In the genomic region with DNA sequence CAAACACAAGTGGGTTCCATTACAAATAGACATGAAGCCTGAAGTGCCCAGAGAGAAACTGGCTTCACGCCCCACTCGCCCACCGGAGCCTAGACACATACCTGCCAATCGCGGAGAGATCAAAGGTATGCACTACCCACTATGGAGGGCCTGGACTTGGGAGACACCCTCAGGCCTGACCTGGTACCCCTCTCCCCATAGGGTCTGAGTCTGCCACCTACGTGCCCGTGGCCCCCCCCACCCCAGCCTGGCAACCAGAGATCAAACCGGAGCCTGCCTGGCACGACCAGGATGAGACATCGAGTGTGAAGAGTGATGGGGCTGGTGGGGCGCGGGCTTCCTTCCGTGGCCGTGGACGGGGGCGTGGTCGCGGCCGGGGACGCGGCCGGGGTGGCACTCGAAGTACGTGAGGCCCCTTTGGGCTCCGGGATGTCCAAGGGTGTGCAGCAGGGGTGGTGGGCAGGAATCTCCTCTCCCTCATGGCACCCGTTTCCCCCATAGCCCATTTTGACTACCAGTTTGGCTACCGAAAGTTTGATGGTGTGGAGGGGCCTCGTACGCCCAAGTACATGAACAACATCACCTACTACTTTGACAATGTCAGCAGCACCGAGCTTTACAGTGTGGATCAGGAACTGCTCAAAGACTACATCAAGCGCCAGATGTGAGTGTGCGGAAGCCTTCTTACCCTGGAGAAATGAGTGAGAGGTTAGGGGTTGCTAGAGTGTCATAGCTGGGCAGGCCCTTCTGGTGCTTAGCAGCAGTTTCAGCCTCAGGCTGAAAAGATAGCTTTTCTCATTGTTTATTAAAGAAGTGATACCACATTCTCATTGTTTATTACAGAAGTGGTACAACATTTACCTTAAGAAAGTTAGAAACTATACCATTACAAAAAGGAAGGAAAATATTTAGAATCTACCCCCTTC, we compare ENCODE assay signal across 11 cellular contexts. TPM values are rescaled to one million over a fixed set of nuclear protein-coding genes. Genes with fewer than 3 reads are reported as not detected.
A peak's percentile ranks its signal among the peaks of the same experiment; 100 is the strongest.
DNase-seq lines count a peak whose midpoint lies in the region; ATAC-seq and TF ChIP-seq lines count a peak whose summit lies in the region.
"Had no signal": no experiment of that assay in that cellular context is flagged by ENCODE, and none has a peak within 500 bp of the region (broad histone marks: within the 10 kb centered on the region; RNA-seq: fewer than 3 reads in every experiment).

No MANE protein-coding gene starts in this region.

- H3K36me3 Mint-ChIP-seq in GM23338 (ENCODE audit: low read depth) (peaks cover 87% of the 10 kb centered on the region), progenitor cell of endocrine pancreas (ENCODE audit: insufficient read depth) (peaks cover 16% of the 10 kb centered on the region)
- peaks cover 34% of the 10 kb centered on the region for H3K36me3 Mint-ChIP-seq in activated naive CD8-positive, alpha-beta T cell treated with anti-CD3 and anti-CD28 coated beads for 36 hours

- H3K27me3 ChIP-seq in GM23338 (ENCODE audit: insufficient read depth) (no peaks in the 10 kb centered on the region), right atrium auricular region (no peaks in the 10 kb centered on the region)
- H3K27me3 ChIP-seq: tibial artery had no signal

- H3K9me3 ChIP-seq in right atrium auricular region = no peaks in the 10 kb centered on the region
- H3K9me3 ChIP-seq: tibial artery had no signal

- H3K4me1 Mint-ChIP-seq in GM23338 = no peaks in the 10 kb centered on the region
- H3K4me1 Mint-ChIP-seq in activated naive CD8-positive, alpha-beta T cell treated with anti-CD3 and anti-CD28 coated beads for 36 hours = peaks cover 3% of the 10 kb centered on the region
- H3K4me1 Mint-ChIP-seq in progenitor cell of endocrine pancreas (ENCODE audit: low read depth) = peaks cover 13% of the 10 kb centered on the region

- H3F3A ChIP-seq in GM23338 (replicated peaks; ENCODE audit: low read depth) = peaks cover 44% of the 10 kb centered on the region

- TF ChIP-seq CTCF in GM23338 (conservative IDR thresholded peaks at IDR 0.05; ENCODE audit: low read depth in 2 of 2) (no peak), right atrium auricular region (IDR thresholded peaks at IDR 0.05) (no peak), progenitor cell of endocrine pancreas (IDR thresholded peaks at IDR 0.05; ENCODE audit: unreplicated experiment) (no peak)

- H3K4me3 Mint-ChIP-seq in GM23338 (no peak overlapping the region), progenitor cell of endocrine pancreas (ENCODE audit: low read depth) (no peak overlapping the region)
- no peak overlapping the region for H3K4me3 Mint-ChIP-seq in activated naive CD8-positive, alpha-beta T cell treated with anti-CD3 and anti-CD28 coated beads for 36 hours

- ATAC-seq in GM23338 (no peak), HG02840 (IDR thresholded peaks at IDR 0.05; ENCODE audit: low FRiP score, unreplicated experiment) (no peak)

- H2AFZ ChIP-seq in GM23338 = no peak overlapping the region

- H3K27ac ChIP-seq in GM23338 (ENCODE audit: low read depth) (peak overlapping the region; percentile 83), right atrium auricular region (peak overlapping the region; percentile 29 to 73)

- H3K79me2 ChIP-seq in GM23338 (replicated peaks; ENCODE audit: insufficient read depth) = peaks cover 80% of the 10 kb centered on the region

- H3K36me3 ChIP-seq in GM23338 (ENCODE audit: insufficient read depth) (peaks cover 82% of the 10 kb centered on the region), right atrium auricular region (peaks cover 39% of the 10 kb centered on the region)

- no peaks in the 10 kb centered on the region for H3K9me2 ChIP-seq in GM23338 (ENCODE audit: insufficient read depth)

- H3K9me3 Mint-ChIP-seq in GM23338 = no peaks in the 10 kb centered on the region
- no peaks in the 10 kb centered on the region for H3K9me3 Mint-ChIP-seq in activated naive CD8-positive, alpha-beta T cell treated with anti-CD3 and anti-CD28 coated beads for 36 hours
- H3K9me3 Mint-ChIP-seq in progenitor cell of endocrine pancreas (ENCODE audit: low read depth) = no peaks in the 10 kb centered on the region

- H3K27ac Mint-ChIP-seq in GM23338 (no peak overlapping the region), progenitor cell of endocrine pancreas (peak overlapping the region; percentile 90)
- peak overlapping the region; percentile 31 for H3K27ac Mint-ChIP-seq in activated naive CD8-positive, alpha-beta T cell treated with anti-CD3 and anti-CD28 coated beads for 36 hours

- no peak for DNase-seq in GM23338 (ENCODE audit: low spot score)
- DNase-seq in activated naive CD8-positive, alpha-beta T cell treated with anti-CD3 and anti-CD28 coated beads for 36 hours = no peak
- no peak for DNase-seq in right atrium auricular region (ENCODE audit: low spot score)
- DNase-seq in progenitor cell of endocrine pancreas (ENCODE audit: low spot score, unreplicated experiment) = no peak
- no peak for DNase-seq in HuH-7 (ENCODE audit: low spot score)
- DNase-seq in NCI-H1105 (lab: John Stamatoyannopoulos, UW) = no peak
- DNase-seq: activated T-cell treated with anti-CD3 and anti-CD28 coated beads for 4 hours, MV-4-11, NCI-H510A had no signal

- H3K27me3 Mint-ChIP-seq in GM23338 (ENCODE audit: insufficient read depth, low read depth, poor library complexity) (peaks cover 6% of the 10 kb centered on the region), progenitor cell of endocrine pancreas (no peaks in the 10 kb centered on the region)
- no peaks in the 10 kb centered on the region for H3K27me3 Mint-ChIP-seq in activated naive CD8-positive, alpha-beta T cell treated with anti-CD3 and anti-CD28 coated beads for 36 hours

- H3K4me3 ChIP-seq in GM23338 = no peak overlapping the region
- no peak overlapping the region for H3K4me3 ChIP-seq in right atrium auricular region
- H3K4me3 ChIP-seq: tibial artery had no signal

- no peak overlapping the region for H3K4me2 ChIP-seq in GM23338

- H3K4me1 ChIP-seq in GM23338 (ENCODE audit: insufficient read depth) (no peaks in the 10 kb centered on the region), right atrium auricular region (peaks cover 0 to 22% of the 10 kb centered on the region in 2 donors)

- peaks cover 58% of the 10 kb centered on the region for H4K20me1 ChIP-seq in GM23338 (replicated peaks; ENCODE audit: insufficient read depth)

TF ChIP-seq in GM23338, 12 proteins besides CTCF, POLR2A, EP300 and RAD21:
- 0 out of 2 replicates have a peak, but pooled peaks have one; percentile 18 for TF ChIP-seq POLR2AphosphoS5 (IDR thresholded peaks at IDR 0.05; ENCODE audit: low read depth)
- TF ChIP-seq ETS1 (IDR thresholded peaks at IDR 0.05) = no peak
TF ChIP-seq in GM23338: peak in this region for 1.

RNA-seq across cellular contexts. Expression of gene LARP1, which starts 38.7 kb away (rescaled TPM):
- total RNA-seq in GM23338 (2014; rRNA removed; shearing (Covaris generic)) = 267 and 302 TPM in 2 replicates
- polyA plus RNA-seq in GM23338 (2016; fragmentation: Nextera tagmentation; extraction: Ambion mirVana) = 133 and 153 TPM in 2 replicates
- 100 to 1,000 TPM; 285 to 292 TPM for total RNA-seq in activated naive CD8-positive, alpha-beta T cell treated with anti-CD3 and anti-CD28 coated beads for 36 hours
- total RNA-seq in right atrium auricular region (10 to 100 TPM; 92.4 to 98.1 TPM), progenitor cell of endocrine pancreas (225 and 234 TPM in 2 replicates)

RNA-seq across cellular contexts. Expression of gene FAXDC2, which starts 56.5 kb away (rescaled TPM):
- total RNA-seq in GM23338 (2014; rRNA removed; shearing (Covaris generic)) = 1.8 and 4.6 TPM in 2 replicates
- polyA plus RNA-seq in GM23338 (2016; fragmentation: Nextera tagmentation; extraction: Ambion mirVana) = 2.5 and 4.0 TPM in 2 replicates
- total RNA-seq in activated naive CD8-positive, alpha-beta T cell treated with anti-CD3 and anti-CD28 coated beads for 36 hours = under 1 TPM in 1 of 2 experiments, not detected in 1; 0.08 TPM
- total RNA-seq in right atrium auricular region = 10 to 100 TPM; 22.1 to 24.6 TPM
- 14.8 and 15.8 TPM in 2 replicates for total RNA-seq in progenitor cell of endocrine pancreas
